In genomic region chr2:127056631-127057370, GRCh38 we compare ENCODE assay signal across 20 cellular contexts.
"Had no signal": no experiment of that assay in that cellular context is flagged by ENCODE, and none has a peak within 500 bp of the region (broad histone marks: within the 10 kb centered on the region; RNA-seq: fewer than 3 reads in every experiment).

No MANE protein-coding gene starts in this region.

- H3K4me3 Mint-ChIP-seq: activated T-cell treated with anti-CD3 and anti-CD28 coated beads, Interleukin-2, amount 50 U/mL, for 72 hours; endodermal cell; naive B cell; stimulated activated naive CD8-positive, alpha-beta T cell treated with anti-CD3 and anti-CD28 coated beads, Interleukin-15, Interleukin-2, amounts not matched to agents 100 ng/mL and 50 ng/mL, for 24 hours had no signal

- ATAC-seq: activated naive CD4-positive, alpha-beta T cell treated with anti-CD3 and anti-CD28 coated beads, Interleukin-2, amount 50 U/mL, for 72 hours; activated T-cell treated with anti-CD3 and anti-CD28 coated beads, Interleukin-2, amount 50 U/mL, for 72 hours; mucosa of descending colon had no signal

- H3K4me1 ChIP-seq: testis had no signal

- H3K9me3 ChIP-seq: mucosa of descending colon, testis, upper lobe of left lung had no signal

- H3K9me3 Mint-ChIP-seq: activated naive CD4-positive, alpha-beta T cell treated with anti-CD3 and anti-CD28 coated beads, Interleukin-2, amount 50 U/mL, for 72 hours; activated T-cell treated with anti-CD3 and anti-CD28 coated beads, Interleukin-2, amount 50 U/mL, for 72 hours; endodermal cell; naive B cell; stimulated activated naive CD8-positive, alpha-beta T cell treated with anti-CD3 and anti-CD28 coated beads, Interleukin-15, Interleukin-2, amounts not matched to agents 100 ng/mL and 50 ng/mL, for 24 hours had no signal

- H3K4me1 Mint-ChIP-seq: endodermal cell had no signal

- H3K36me3 Mint-ChIP-seq: activated naive CD4-positive, alpha-beta T cell treated with anti-CD3 and anti-CD28 coated beads, Interleukin-2, amount 50 U/mL, for 72 hours had no signal

- H3K4me3 ChIP-seq: cardiac muscle cell, mucosa of descending colon, testis, upper lobe of left lung had no signal

- H3K36me3 ChIP-seq: cardiac muscle cell had no signal

- H3K27me3 ChIP-seq: cardiac muscle cell, testis, upper lobe of left lung had no signal

- H3K27me3 Mint-ChIP-seq: naive B cell; stimulated activated naive CD8-positive, alpha-beta T cell treated with anti-CD3 and anti-CD28 coated beads, Interleukin-15, Interleukin-2, amounts not matched to agents 100 ng/mL and 50 ng/mL, for 24 hours had no signal

- H3K27ac ChIP-seq: cardiac muscle cell, testis, upper lobe of left lung, WERI-Rb-1 had no signal

- H3K27ac Mint-ChIP-seq: activated T-cell treated with anti-CD3 and anti-CD28 coated beads, Interleukin-2, amount 50 U/mL, for 72 hours; endodermal cell; stimulated activated naive CD8-positive, alpha-beta T cell treated with anti-CD3 and anti-CD28 coated beads, Interleukin-15, Interleukin-2, amounts not matched to agents 100 ng/mL and 50 ng/mL, for 24 hours had no signal

- DNase-seq: activated CD4-positive, alpha-beta T cell treated with anti-CD3 and anti-CD28 coated beads for 1 hour; activated CD8-positive, alpha-beta memory T cell treated with anti-CD3 and anti-CD28 coated beads for 24 hours; activated CD8-positive, alpha-beta memory T cell treated with anti-CD3 and anti-CD28 coated beads, Interleukin-2, amount 50 U/mL, for 48 hours; activated gamma-delta T cell treated with Interleukin-2 at 50 U/mL for 16 hours; activated T-cell treated with anti-CD3 and anti-CD28 coated beads, Interleukin-2, amount 50 U/mL, for 72 hours; amygdala; endodermal cell; foreskin melanocyte; hypothalamus; islet precursor cell; mesenchymal stem cell; naive B cell; stimulated activated CD4-positive, alpha-beta T cell treated with anti-CD3 and anti-CD28 coated beads, Interleukin-2, amount 100 ng/mL, for 24 hours; testis; WERI-Rb-1 had no signal
